Comparison of ENCODE assay signal across 26 cellular contexts in the genomic region with DNA sequence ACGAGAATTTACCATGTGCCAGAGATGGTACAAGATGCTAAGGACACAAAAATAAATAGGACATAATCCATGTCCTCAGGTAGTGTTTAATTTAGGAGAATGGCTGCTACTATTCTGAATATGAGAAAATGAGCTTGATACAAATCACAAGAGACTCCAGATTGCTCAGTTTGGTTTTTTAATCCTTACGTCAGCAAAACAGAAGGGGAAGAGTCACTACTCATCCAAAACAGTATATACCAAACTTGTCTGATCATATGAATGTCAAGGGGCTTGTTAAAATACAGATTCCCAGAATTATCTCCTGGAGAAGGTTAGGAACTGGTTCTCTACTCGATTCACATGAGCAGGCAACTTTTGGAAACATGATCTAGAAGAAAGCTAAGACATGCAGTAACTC. TPM values are rescaled to one million over a fixed set of nuclear protein-coding genes. Genes with fewer than 3 reads are reported as not detected.
DNase-seq lines count a peak whose midpoint lies in the region; ATAC-seq and TF ChIP-seq lines count a peak whose summit lies in the region.
"Had no signal": no experiment of that assay in that cellular context is flagged by ENCODE, and none has a peak within 500 bp of the region (broad histone marks: within the 10 kb centered on the region; RNA-seq: fewer than 3 reads in every experiment).

No MANE protein-coding gene starts in this region.

- peaks cover 7% of the 10 kb centered on the region for H4K20me1 ChIP-seq in Loucy (ENCODE audit: insufficient read depth, low read length, poor library complexity, severe bottlenecking)

- no peaks in the 10 kb centered on the region for H3K27me3 Mint-ChIP-seq in activated T-cell treated with anti-CD3 and anti-CD28 coated beads, Interleukin-2, amount 50 U/mL, for 72 hours (ENCODE audit: low read depth)
- H3K27me3 Mint-ChIP-seq in brain (no peaks in the 10 kb centered on the region), neural crest cell (ENCODE audit: low read depth) (no peaks in the 10 kb centered on the region), chondrocyte (ENCODE audit: low read depth) (no peaks in the 10 kb centered on the region)
- H3K27me3 Mint-ChIP-seq: CD4-positive, CD25-positive, alpha-beta regulatory T cell had no signal

- peak overlapping the region; percentile 91 for H3K4me2 ChIP-seq in Loucy (ENCODE audit: low read depth, low read length, poor library complexity, severe bottlenecking)
- H3K4me2 ChIP-seq: BLaER1 had no signal

- no peak for TF ChIP-seq CTCF in Loucy (conservative IDR thresholded peaks at IDR 0.05; ENCODE audit: low read length)
- no peak for TF ChIP-seq CTCF in brain (conservative IDR thresholded peaks at IDR 0.05)
- TF ChIP-seq CTCF in neural crest cell (conservative IDR thresholded peaks at IDR 0.05): no peak
- no peak for TF ChIP-seq CTCF in chondrocyte (IDR thresholded peaks at IDR 0.05)

- H3K36me3 Mint-ChIP-seq in activated T-cell treated with anti-CD3 and anti-CD28 coated beads, Interleukin-2, amount 50 U/mL, for 72 hours (ENCODE audit: insufficient read depth in 2 of 2): no peaks in the 10 kb centered on the region
- H3K36me3 Mint-ChIP-seq in brain (no peaks in the 10 kb centered on the region), neural crest cell (ENCODE audit: low read depth) (peaks cover 3% of the 10 kb centered on the region), chondrocyte (ENCODE audit: low read depth) (no peaks in the 10 kb centered on the region)

- peak overlapping the region in 1 of 2 donors; percentile 40 for H3K4me3 Mint-ChIP-seq in activated T-cell treated with anti-CD3 and anti-CD28 coated beads, Interleukin-2, amount 50 U/mL, for 72 hours
- H3K4me3 Mint-ChIP-seq in brain (peak overlapping the region in 3 of 5 experiments; percentile 52 to 91 (median 64)), neural crest cell (peak overlapping the region; percentile 20), chondrocyte (ENCODE audit: unreplicated experiment) (no peak overlapping the region)

- ATAC-seq in activated T-cell treated with anti-CD3 and anti-CD28 coated beads, Interleukin-2, amount 50 U/mL, for 72 hours (replicated peaks in 1 of 2): no peak
- ATAC-seq in activated CD4-positive, CD25-positive, alpha-beta regulatory T cell treated with anti-CD3 and anti-CD28 coated beads, Interleukin-2, amount 50 U/mL, for 24 hours: no peak
- ATAC-seq: Panc1 had no signal

- no peaks in the 10 kb centered on the region for H3K9me3 Mint-ChIP-seq in activated T-cell treated with anti-CD3 and anti-CD28 coated beads, Interleukin-2, amount 50 U/mL, for 72 hours
- H3K9me3 Mint-ChIP-seq in brain: no peaks in the 10 kb centered on the region
- H3K9me3 Mint-ChIP-seq in neural crest cell: no peaks in the 10 kb centered on the region
- no peaks in the 10 kb centered on the region for H3K9me3 Mint-ChIP-seq in chondrocyte (ENCODE audit: low read depth)
- H3K9me3 Mint-ChIP-seq: CD4-positive, CD25-positive, alpha-beta regulatory T cell had no signal

- peaks cover 36% of the 10 kb centered on the region for H3K4me1 Mint-ChIP-seq in activated T-cell treated with anti-CD3 and anti-CD28 coated beads, Interleukin-2, amount 50 U/mL, for 72 hours (ENCODE audit: low read depth)
- H3K4me1 Mint-ChIP-seq in brain (peaks cover 37% of the 10 kb centered on the region), neural crest cell (peaks cover 23% of the 10 kb centered on the region), chondrocyte (ENCODE audit: low read depth) (peaks cover 30% of the 10 kb centered on the region)

- peak overlapping the region; percentile 70 for H3K27ac Mint-ChIP-seq in activated T-cell treated with anti-CD3 and anti-CD28 coated beads, Interleukin-2, amount 50 U/mL, for 72 hours
- peak overlapping the region in 1 of 5 experiments; percentile 13 for H3K27ac Mint-ChIP-seq in brain
- no peak overlapping the region for H3K27ac Mint-ChIP-seq in neural crest cell (ENCODE audit: unreplicated experiment)
- no peak overlapping the region for H3K27ac Mint-ChIP-seq in chondrocyte (ENCODE audit: unreplicated experiment)
- H3K27ac Mint-ChIP-seq: CD4-positive, CD25-positive, alpha-beta regulatory T cell had no signal

- peak overlapping the region; percentile 31 for H3K4me3 ChIP-seq in Loucy (ENCODE audit: low read length, poor library complexity, severe bottlenecking)
- H3K4me3 ChIP-seq: BLaER1, GM23248 had no signal

- H3K36me3 ChIP-seq in Loucy (ENCODE audit: insufficient read depth, low read length): no peaks in the 10 kb centered on the region
- H3K36me3 ChIP-seq: BLaER1 had no signal

- H3K9me2 ChIP-seq in Loucy (replicated peaks; ENCODE audit: low read depth, low read length): no peaks in the 10 kb centered on the region

- H3K9ac ChIP-seq in Loucy (ENCODE audit: low read depth, low read length, poor library complexity, severe bottlenecking): peak overlapping the region; percentile 38
- H3K9ac ChIP-seq: BLaER1, GM23248 had no signal

- peaks cover 12% of the 10 kb centered on the region for H3K4me1 ChIP-seq in Loucy (ENCODE audit: insufficient read depth, low read length, poor library complexity, severe bottlenecking)

- no peak overlapping the region for H2AFZ ChIP-seq in Loucy (ENCODE audit: low read length)
- H2AFZ ChIP-seq: GM23248 had no signal

- no peaks in the 10 kb centered on the region for H3F3A ChIP-seq in Loucy (ENCODE audit: low read depth)

- peaks cover 57% of the 10 kb centered on the region for H3K79me2 ChIP-seq in Loucy (ENCODE audit: insufficient read depth, low read length)

- H3K27me3 ChIP-seq in Loucy (ENCODE audit: insufficient read depth, low read length, poor library complexity, severe bottlenecking): no peaks in the 10 kb centered on the region

- H3K9me3 ChIP-seq in Loucy (ENCODE audit: insufficient read depth, low read depth, low read length): no peaks in the 10 kb centered on the region

- no peak for DNase-seq in activated T-cell treated with anti-CD3 and anti-CD28 coated beads, Interleukin-2, amount 50 U/mL, for 72 hours
- no peak for DNase-seq in activated T-cell treated with anti-CD3 and anti-CD28 coated beads for 4 hours
- DNase-seq in neural crest cell (ENCODE audit: low read depth, low spot score): no peak
- DNase-seq in SKM-1 treated with dmso at 0.1 percent for 144 hours (lab: John Stamatoyannopoulos, UW; ENCODE audit: unreplicated experiment): no peak
- DNase-seq in chondrocyte (ENCODE audit: low spot score): no peak
- DNase-seq: 8988T; CD4-positive, CD25-positive, alpha-beta regulatory T cell; DMS153; DND-41; GM23248; H7; KG1; MM.1S; NCI-H1048; NCI-H1417; NCI-H1694 treated with DMSO at 0.1 percent for 48 hours; NCI-H2081; NCI-H2227 treated with DMSO at 0.1 percent for 48 hours; NCI-H526 treated with DMSO at 0.1 percent for 48 hours; SHP77 treated with DMSO at 0.1 percent for 48 hours had no signal

RNA-seq across cellular contexts. Expression of gene AIFM1, which starts 3.5 kb away (rescaled TPM):
- 10 to 100 TPM; 40.6 to 45.6 TPM for total RNA-seq in activated T-cell treated with anti-CD3 and anti-CD28 coated beads, Interleukin-2, amount 50 U/mL, for 72 hours
- 30.0 TPM for polyA plus RNA-seq in brain (ENCODE audit: insufficient read depth, low read depth, low replicate concordance)
- total RNA-seq in neural crest cell (53.9 and 57.0 TPM in 2 replicates), chondrocyte (29.2 to 30.9 TPM (median 30.2 TPM) in 3 replicates)

RNA-seq across cellular contexts. Expression of gene RAB33A, which starts 9.7 kb away (rescaled TPM):
- 10 to 100 TPM; 22.9 to 23.3 TPM for total RNA-seq in activated T-cell treated with anti-CD3 and anti-CD28 coated beads, Interleukin-2, amount 50 U/mL, for 72 hours
- polyA plus RNA-seq in brain (ENCODE audit: insufficient read depth, low read depth, low replicate concordance): 31.0 TPM
- total RNA-seq in neural crest cell (16.7 and 18.5 TPM in 2 replicates), chondrocyte (3.2 to 16.7 TPM (median 16.7 TPM) in 3 replicates)
- total RNA-seq: H7, NCI-H460 had no signal

RNA-seq across cellular contexts. Expression of gene ELF4, which starts 51.8 kb away (rescaled TPM):
- total RNA-seq in activated T-cell treated with anti-CD3 and anti-CD28 coated beads, Interleukin-2, amount 50 U/mL, for 72 hours: 10 to 100 TPM; 37.9 to 41.0 TPM
- polyA plus RNA-seq in brain (ENCODE audit: insufficient read depth, low read depth, low replicate concordance): 9.9 TPM
- total RNA-seq in neural crest cell: 0.86 and 1.0 TPM in 2 replicates
- total RNA-seq in chondrocyte: 18.1 to 25.7 TPM (median 22.2 TPM) in 3 replicates
